ENCODE assay signal across 26 cellular contexts in genomic region chr21:46600978-46601377, GRCh38. TPM values are rescaled to one million over a fixed set of nuclear protein-coding genes. Genes with fewer than 3 reads are reported as not detected.
DNase-seq lines count a peak whose midpoint lies in the region; ATAC-seq, FAIRE-seq and TF ChIP-seq lines count a peak whose summit lies in the region.
"Had no signal": no experiment of that assay in that cellular context is flagged by ENCODE, and none has a peak within 500 bp of the region (broad histone marks: within the 10 kb centered on the region; RNA-seq: fewer than 3 reads in every experiment).

No MANE protein-coding gene starts in this region.

- POLR2A ChIA-PET in HepG2 (lab: Yijun Ruan, JAX) = interaction anchor here (1.1 kb wide), 1 partner anchor 19 kb away, joined by 5 read pairs; no protein-coding TSS in a partner anchor
- POLR2A ChIA-PET in naive thymus-derived CD8-positive, alpha-beta T cell (lab: Charles Lee) = interaction anchor here (1.0 to 6.8 kb wide), 7 partner anchors 18 to 49 kb away, joined by 3 to 168 read pairs (median 7); partner anchors contain the start of gene PRMT2

- H3K27me3 Mint-ChIP-seq in naive thymus-derived CD8-positive, alpha-beta T cell = no peaks in the 10 kb centered on the region
- H3K27me3 Mint-ChIP-seq in T-helper 2 cell treated with Interferon-gamma antibody and Interleukin-4, amounts not matched to agents 5 μg/mL and 100 μg/mL, for 36 hours (ENCODE audit: low read depth) = peaks cover 2% of the 10 kb centered on the region

- peaks cover 0 to 14% (median 0%) of the 10 kb centered on the region in 3 donors for H3K36me3 Mint-ChIP-seq in naive thymus-derived CD8-positive, alpha-beta T cell
- no peaks in the 10 kb centered on the region for H3K36me3 Mint-ChIP-seq in T-helper 2 cell treated with Interferon-gamma antibody and Interleukin-4, amounts not matched to agents 5 μg/mL and 100 μg/mL, for 36 hours (ENCODE audit: low read depth)
- H3K36me3 Mint-ChIP-seq: CD14-positive monocyte had no signal

- no peak for DNase-seq in HepG2 (ENCODE audit: low spot score)
- DNase-seq in right lobe of liver = no peak
- no peak for DNase-seq in dorsolateral prefrontal cortex
- no peak for DNase-seq in naive thymus-derived CD8-positive, alpha-beta T cell
- no peak for DNase-seq in tibial nerve (ENCODE audit: low spot score in 2 of 2)
- no peak for DNase-seq in right cardiac atrium
- DNase-seq in T-helper 2 cell treated with Interferon-gamma antibody and Interleukin-4, amounts not matched to agents 5 μg/mL and 100 μg/mL, for 36 hours (ENCODE audit: low spot score) = no peak
- DNase-seq in NCI-H2107 (lab: John Stamatoyannopoulos, UW) = no peak
- DNase-seq: 8988T, ACHN, BE2C, DMS153, DND-41, H9, IMR-90, KG1, MM.1S, NCI-H2029, NCI-H526 treated with DMSO at 0.1 percent for 48 hours, SHP77 had no signal

- H3K4me1 Mint-ChIP-seq in naive thymus-derived CD8-positive, alpha-beta T cell = peaks cover 28 to 58% (median 46%) of the 10 kb centered on the region in 4 donors
- H3K4me1 Mint-ChIP-seq in T-helper 2 cell treated with Interferon-gamma antibody and Interleukin-4, amounts not matched to agents 5 μg/mL and 100 μg/mL, for 36 hours (ENCODE audit: low read depth) = peaks cover 10% of the 10 kb centered on the region

- H3K4me3 ChIP-seq in HepG2 (replicated peaks in 1 of 3; ENCODE audit: insufficient read depth in 1 of 3, low read depth in 2 of 3, low read length in 3 of 3) (peak overlapping the region in 1 of 3 experiments; percentile 30; a peak in 1 of 6 replicates), right lobe of liver (no peak overlapping the region), dorsolateral prefrontal cortex (peak overlapping the region in 36 of 59 donors; percentile 1 to 85 (median 66)), tibial nerve (peak overlapping the region in 3 of 4 donors; percentile 19 to 54 (median 38)), right cardiac atrium (ENCODE audit: low read length) (no peak overlapping the region)
- H3K4me3 ChIP-seq: GM23338 had no signal

- peaks cover 0 to 12% of the 10 kb centered on the region in 2 experiments; a peak in 3 of 5 replicates for H3K27me3 ChIP-seq in HepG2 (ENCODE audit: control insufficient read depth in 1 of 2, insufficient read depth in 2 of 2, low read length in 2 of 2)
- H3K27me3 ChIP-seq in right lobe of liver = no peaks in the 10 kb centered on the region
- H3K27me3 ChIP-seq in dorsolateral prefrontal cortex = no peaks in the 10 kb centered on the region
- no peaks in the 10 kb centered on the region for H3K27me3 ChIP-seq in tibial nerve
- no peaks in the 10 kb centered on the region for H3K27me3 ChIP-seq in right cardiac atrium (ENCODE audit: control insufficient read depth, insufficient read depth)
- H3K27me3 ChIP-seq: BE2C had no signal

- no peaks in the 10 kb centered on the region for H3K79me2 ChIP-seq in HepG2 (ENCODE audit: insufficient read depth, low read length)

- no peak for FAIRE-seq in HepG2 (lab: Jason Lieb, UNC)
- FAIRE-seq: HTR-8/SVneo had no signal

- intact Hi-C loops in HepG2 (cut with micrococcal nuclease; ENCODE audit: unreplicated experiment) = no loop called here
- intact Hi-C loops in right lobe of liver (cut with DNase I) = no loop called here
- intact Hi-C loops in dorsolateral prefrontal cortex (cut with DNase I) = no loop called here
- intact Hi-C loops in right cardiac atrium (cut with DNase I) = no loop called here

- CTCF ChIA-PET in HepG2 (lab: Yijun Ruan, JAX; ENCODE audit: low intra/inter-chr PET ratio, low total read pairs) = no interaction called here

- in situ Hi-C loops in HepG2 (cut with HindIII; ENCODE audit: extremely low pct_ligation_motif_present, low pct_unique_long_range_greater_than_20kb) = no loop called here

- no peaks in the 10 kb centered on the region for H3K9me3 Mint-ChIP-seq in naive thymus-derived CD8-positive, alpha-beta T cell
- H3K9me3 Mint-ChIP-seq in T-helper 2 cell treated with Interferon-gamma antibody and Interleukin-4, amounts not matched to agents 5 μg/mL and 100 μg/mL, for 36 hours = no peaks in the 10 kb centered on the region
- H3K9me3 Mint-ChIP-seq: H9 had no signal

- no peak for TF ChIP-seq POLR2A in HepG2 (IDR thresholded peaks at IDR 0.05; ENCODE audit: insufficient read depth in 1 of 2, low read depth in 2 of 2, low read length in 2 of 2)
- no peak for TF ChIP-seq POLR2A in right lobe of liver (IDR thresholded peaks at IDR 0.05)
- no peak for TF ChIP-seq POLR2A in tibial nerve (IDR thresholded peaks at IDR 0.05)

- TF ChIP-seq EP300 in HepG2 (IDR thresholded peaks at IDR 0.05; ENCODE audit: low read depth in 2 of 2, low read length in 2 of 2) (no peak), HepG2 (CRISPR knock-in tag; IDR thresholded peaks at IDR 0.05; ENCODE audit: borderline replicate concordance) (no peak), tibial nerve (IDR thresholded peaks at IDR 0.05) (no peak)

- no TSS peak for BruUV-seq in HepG2 (replicated peaks; lab: Mats Ljungman, UMichigan)

- ATAC-seq in HepG2 (peak; percentile 51), right lobe of liver (no peak), right cardiac atrium (no peak)
- no peak for ATAC-seq in naive thymus-derived CD8-positive, alpha-beta T cell
- ATAC-seq: GM23338, Panc1 had no signal

- peak overlapping the region in 9 of 10 donors; percentile 44 to 93 (median 69) for H3K27ac Mint-ChIP-seq in naive thymus-derived CD8-positive, alpha-beta T cell
- no peak overlapping the region for H3K27ac Mint-ChIP-seq in T-helper 2 cell treated with Interferon-gamma antibody and Interleukin-4, amounts not matched to agents 5 μg/mL and 100 μg/mL, for 36 hours
- H3K27ac Mint-ChIP-seq: CD14-positive monocyte, GM23338 had no signal

- no peaks in the 10 kb centered on the region for H3K9me3 ChIP-seq in HepG2 (ENCODE audit: low read length)
- no peaks in the 10 kb centered on the region for H3K9me3 ChIP-seq in right lobe of liver
- H3K9me3 ChIP-seq in tibial nerve = no peaks in the 10 kb centered on the region
- H3K9me3 ChIP-seq in right cardiac atrium (ENCODE audit: control insufficient read depth, low read length) = no peaks in the 10 kb centered on the region
- H3K9me3 ChIP-seq: BE2C had no signal

- peaks cover 53% of the 10 kb centered on the region for H3K4me1 ChIP-seq in HepG2 (ENCODE audit: insufficient read depth, low read length)
- H3K4me1 ChIP-seq in right lobe of liver = no peaks in the 10 kb centered on the region
- peaks cover 0 to 58% (median 12%) of the 10 kb centered on the region in 4 donors for H3K4me1 ChIP-seq in tibial nerve
- H3K4me1 ChIP-seq in right cardiac atrium (ENCODE audit: control insufficient read depth, insufficient read depth, low read length) = peaks cover 7% of the 10 kb centered on the region

- H3K36me3 ChIP-seq in HepG2 (replicated peaks in 1 of 2; ENCODE audit: control insufficient read depth in 1 of 2, insufficient read depth in 2 of 2, low read length in 2 of 2) = no peaks in the 10 kb centered on the region
- H3K36me3 ChIP-seq in right lobe of liver = no peaks in the 10 kb centered on the region
- H3K36me3 ChIP-seq in tibial nerve = peaks cover 0 to 17% (median 0%) of the 10 kb centered on the region in 3 donors
- H3K36me3 ChIP-seq: BE2C had no signal

- no peak overlapping the region for H2AFZ ChIP-seq in HepG2 (ENCODE audit: low read length)
- H2AFZ ChIP-seq: GM23338 had no signal

- peak overlapping the region; percentile 66 for H3K4me2 ChIP-seq in HepG2 (ENCODE audit: low read depth, low read length)
- H3K4me2 ChIP-seq: GM23338 had no signal

- H3K4me3 Mint-ChIP-seq in naive thymus-derived CD8-positive, alpha-beta T cell = peak overlapping the region in 5 of 10 donors; percentile 6 to 79 (median 34)
- no peak overlapping the region for H3K4me3 Mint-ChIP-seq in T-helper 2 cell treated with Interferon-gamma antibody and Interleukin-4, amounts not matched to agents 5 μg/mL and 100 μg/mL, for 36 hours
- H3K4me3 Mint-ChIP-seq: CD14-positive monocyte, GM23338, H9 had no signal

- H3K9ac ChIP-seq in HepG2 (ENCODE audit: insufficient read depth, low read depth, low read length) = no peak overlapping the region

- 9% methylated on average over 6 of the region's 9 CpGs for WGBS in HepG2 (ENCODE audit: low lambda C conversion rate)
- 14% methylated on average over 2 of the region's 9 CpGs for WGBS in right lobe of liver (ENCODE audit: insufficient coverage, low coverage, low lambda C conversion rate, missing lambda C conversion rate)
- 36 to 57% methylated on average over 9 of the region's 9 CpGs for WGBS in tibial nerve, 2 donors
- 65% methylated on average over 9 of the region's 9 CpGs for WGBS in right cardiac atrium

- no peaks in the 10 kb centered on the region for H4K20me1 ChIP-seq in HepG2 (ENCODE audit: insufficient read depth, low read length)

- TF ChIP-seq RAD21 in HepG2 (CRISPR knock-in tag; IDR thresholded peaks at IDR 0.05) = no peak

- 0 out of 2 replicates have a peak, but pooled peaks have one; percentile 7 for TF ChIP-seq CTCF in HepG2 (CRISPR knock-in tag; IDR thresholded peaks at IDR 0.05)
- no peak for TF ChIP-seq CTCF in right lobe of liver (IDR thresholded peaks at IDR 0.05)
- TF ChIP-seq CTCF in dorsolateral prefrontal cortex (IDR thresholded peaks at IDR 0.05 in 54 of 56, conservative IDR thresholded peaks at IDR 0.05 in 2 of 56; ENCODE audit: low read depth in 1 of 56, partially characterized antibody in 56 of 56) = no peak
- TF ChIP-seq CTCF in tibial nerve (IDR thresholded peaks at IDR 0.05) = no peak

- H3K27ac ChIP-seq in HepG2 (ENCODE audit: extremely low read length, insufficient read depth, low read length) = no peak overlapping the region
- H3K27ac ChIP-seq in right lobe of liver = no peak overlapping the region
- H3K27ac ChIP-seq in dorsolateral prefrontal cortex = peak overlapping the region in 46 of 59 donors; percentile 20 to 98 (median 94)
- peak overlapping the region in 3 of 4 donors; percentile 32 to 93 (median 82) for H3K27ac ChIP-seq in tibial nerve
- no peak overlapping the region for H3K27ac ChIP-seq in right cardiac atrium (ENCODE audit: low read length)
- H3K27ac ChIP-seq: RWPE1 had no signal

RNA-seq across cellular contexts. Expression of gene S100B, which starts 3.9 kb away (rescaled TPM):
- total RNA-seq in HepG2 (2016; rRNA removed; fragmentation: Illumina TruSeq; extraction: Trizol) (not detected in 2 replicates), right lobe of liver (under 1 TPM in 3 of 6 experiments, not detected in 3; 0.49 to 0.78 (median 0.62) TPM), dorsolateral prefrontal cortex (100 to 1,000 TPM; 128 to 991 (median 344) TPM), tibial nerve (1,000 to 10,000 TPM in 1 of 4 donors, 100 to 1,000 TPM in 3; 260 to 1,153 (median 828) TPM), right cardiac atrium (10 to 100 TPM in 2 of 4 donors, 1 to 10 TPM in 2; 7.1 to 12.0 (median 9.8) TPM)
- total RNA-seq in HepG2 (2016; cell fraction: cytosol; rRNA removed; fragmentation: Illumina TruSeq; extraction: Trizol; ENCODE audit: low read depth) = 0.26 TPM in 1 of 2 replicates, not detected in the other
- total RNA-seq in HepG2 (2016; cell fraction: insoluble cytoplasmic fraction; rRNA removed; fragmentation: Illumina TruSeq; extraction: Trizol) = not detected in 2 replicates
- not detected in 2 replicates for total RNA-seq in HepG2 (2016; cell fraction: membrane; rRNA removed; fragmentation: Illumina TruSeq; extraction: Trizol)
- total RNA-seq in HepG2 (2016; cell fraction: nucleus; rRNA removed; fragmentation: Illumina TruSeq; extraction: Trizol) = not detected in 2 replicates
- polyA plus RNA-seq in HepG2 (2011; rRNA removed) (not detected in 2 replicates), right cardiac atrium (36.3 TPM)
- not detected in 2 replicates for polyA plus RNA-seq in HepG2 (2011; cell fraction: cytosol; rRNA removed)
- polyA plus RNA-seq in HepG2 (2011; cell fraction: nucleus; rRNA removed) = not detected in 2 replicates
- polyA plus RNA-seq in HepG2 (2012) = not detected in 2 replicates
- not detected in 2 replicates for polyA plus RNA-seq in HepG2 (2016; cell fraction: cytosol; fragmentation: Illumina TruSeq; extraction: Trizol; ENCODE audit: low read depth)
- not detected in 2 replicates for polyA plus RNA-seq in HepG2 (2016; cell fraction: insoluble cytoplasmic fraction; fragmentation: Illumina TruSeq; extraction: Trizol; ENCODE audit: low read depth)
- polyA plus RNA-seq in HepG2 (2016; cell fraction: membrane; fragmentation: Illumina TruSeq; extraction: Trizol; ENCODE audit: low read depth) = not detected in 2 replicates
- not detected in 2 replicates for polyA plus RNA-seq in HepG2 (2016; cell fraction: nucleus; fragmentation: Illumina TruSeq; extraction: Trizol; ENCODE audit: insufficient read depth, low read depth)
- not detected in 2 replicates for polyA minus RNA-seq in HepG2 (2011; rRNA and poly(A)+ RNA removed; ENCODE audit: low replicate concordance)
- not detected in 2 replicates for polyA minus RNA-seq in HepG2 (2011; cell fraction: cytosol; rRNA and poly(A)+ RNA removed)
- 0.90 TPM in 1 of 2 replicates, not detected in the other for polyA minus RNA-seq in HepG2 (2011; cell fraction: nucleus; rRNA and poly(A)+ RNA removed)
- 10 to 100 TPM; 73.4 to 73.5 TPM for total RNA-seq in naive thymus-derived CD8-positive, alpha-beta T cell
- polyA plus RNA-seq in naive thymus-derived CD8-positive, alpha-beta T cell = 100 to 1,000 TPM in 2 of 3 donors, 10 to 100 TPM in 1; 92.4 to 271 (median 227) TPM
- total RNA-seq: NCI-H460 had no signal

RNA-seq across cellular contexts. Expression of gene PRMT2, which starts 34.5 kb away (rescaled TPM):
- total RNA-seq in HepG2 (2016; rRNA removed; fragmentation: Illumina TruSeq; extraction: Trizol) (54.4 and 63.3 TPM in 2 replicates), right lobe of liver (10 to 100 TPM; 12.4 to 28.0 (median 19.6) TPM), dorsolateral prefrontal cortex (100 to 1,000 TPM in 107 of 120 experiments, 10 to 100 TPM in 13; 91.1 to 161 (median 119) TPM), tibial nerve (100 to 1,000 TPM; 104 to 132 (median 115) TPM), right cardiac atrium (10 to 100 TPM; 66.7 to 75.6 (median 70.9) TPM)
- 77.4 and 86.8 TPM in 2 replicates for total RNA-seq in HepG2 (2016; cell fraction: cytosol; rRNA removed; fragmentation: Illumina TruSeq; extraction: Trizol; ENCODE audit: low read depth)
- 53.4 and 57.4 TPM in 2 replicates for total RNA-seq in HepG2 (2016; cell fraction: insoluble cytoplasmic fraction; rRNA removed; fragmentation: Illumina TruSeq; extraction: Trizol)
- total RNA-seq in HepG2 (2016; cell fraction: membrane; rRNA removed; fragmentation: Illumina TruSeq; extraction: Trizol) = 107 and 119 TPM in 2 replicates
- 30.5 and 39.1 TPM in 2 replicates for total RNA-seq in HepG2 (2016; cell fraction: nucleus; rRNA removed; fragmentation: Illumina TruSeq; extraction: Trizol)
- polyA plus RNA-seq in HepG2 (2011; rRNA removed) (75.9 and 78.8 TPM in 2 replicates), right cardiac atrium (42.5 TPM)
- polyA plus RNA-seq in HepG2 (2011; cell fraction: cytosol; rRNA removed) = 94.5 and 113 TPM in 2 replicates
- 103 and 105 TPM in 2 replicates for polyA plus RNA-seq in HepG2 (2011; cell fraction: nucleus; rRNA removed)
- 35.7 and 48.7 TPM in 2 replicates for polyA plus RNA-seq in HepG2 (2012)
- polyA plus RNA-seq in HepG2 (2016; cell fraction: cytosol; fragmentation: Illumina TruSeq; extraction: Trizol; ENCODE audit: low read depth) = 112 and 134 TPM in 2 replicates
- polyA plus RNA-seq in HepG2 (2016; cell fraction: insoluble cytoplasmic fraction; fragmentation: Illumina TruSeq; extraction: Trizol; ENCODE audit: low read depth) = 63.9 and 73.9 TPM in 2 replicates
- 114 and 126 TPM in 2 replicates for polyA plus RNA-seq in HepG2 (2016; cell fraction: membrane; fragmentation: Illumina TruSeq; extraction: Trizol; ENCODE audit: low read depth)
- 61.2 and 66.3 TPM in 2 replicates for polyA plus RNA-seq in HepG2 (2016; cell fraction: nucleus; fragmentation: Illumina TruSeq; extraction: Trizol; ENCODE audit: insufficient read depth, low read depth)
- polyA minus RNA-seq in HepG2 (2011; rRNA and poly(A)+ RNA removed; ENCODE audit: low replicate concordance) = 63.7 and 112 TPM in 2 replicates
- 25.9 and 26.0 TPM in 2 replicates for polyA minus RNA-seq in HepG2 (2011; cell fraction: cytosol; rRNA and poly(A)+ RNA removed)
- polyA minus RNA-seq in HepG2 (2011; cell fraction: nucleus; rRNA and poly(A)+ RNA removed) = 50.1 and 53.1 TPM in 2 replicates
- total RNA-seq in naive thymus-derived CD8-positive, alpha-beta T cell = 100 to 1,000 TPM; 369 to 376 TPM
- polyA plus RNA-seq in naive thymus-derived CD8-positive, alpha-beta T cell = 100 to 1,000 TPM; 358 to 485 (median 396) TPM

Comparison
In these comparisons a context has a peak if more than half of its experiments do, and no peak if none do; other contexts are left out.
1. H3K27ac ChIP-seq: peak in dorsolateral prefrontal cortex (46 of 59) and tibial nerve (3 of 4); none in HepG2 (single experiment), right lobe of liver (0 of 3) and right cardiac atrium (single experiment).
2. H3K4me3 ChIP-seq: peak in dorsolateral prefrontal cortex (36 of 59) and tibial nerve (3 of 4); none in right lobe of liver (0 of 3) and right cardiac atrium (single experiment).
3. RNA of gene S100B, which starts 3.9 kb away (total RNA-seq): 260 to 1,153 TPM in tibial nerve, 128 to 991 TPM in dorsolateral prefrontal cortex and 73.4 to 73.5 TPM in naive thymus-derived CD8-positive, alpha-beta T cell; 7.1 to 12.0 TPM in right cardiac atrium, 0.49 to 0.78 TPM in right lobe of liver and 0.26 TPM in HepG2; every median in the first group is over 4 times any median in the second.